Comparison of ENCODE assay signal across 8 cellular contexts in genomic region chr11:61567286-61568061, GRCh38. TPM values are rescaled to one million over a fixed set of nuclear protein-coding genes. Genes with fewer than 3 reads are reported as not detected.
DNase-seq lines count a peak whose midpoint lies in the region; ATAC-seq and TF ChIP-seq lines count a peak whose summit lies in the region.

No MANE protein-coding gene starts in this region.

- H3K27ac ChIP-seq in SK-N-MC (no peak overlapping the region), uterus (no peak overlapping the region)

- ATAC-seq in Right ventricle myocardium inferior, result peak; percentile 83

- intact Hi-C loops in Right ventricle myocardium inferior (cut with DNase I), result no loop called here
- intact Hi-C loops in uterus (cut with DNase I; ENCODE audit: low total_unique reads), result no loop called here

- H3K4me1 ChIP-seq in uterus, result no peaks in the 10 kb centered on the region

- no peak for TF ChIP-seq CTCF in uterus (IDR thresholded peaks at IDR 0.05)

- no peaks in the 10 kb centered on the region for H3K9me3 ChIP-seq in SK-N-MC (ENCODE audit: low read depth, low read length)
- H3K9me3 ChIP-seq in uterus, result no peaks in the 10 kb centered on the region

- H3K9ac ChIP-seq in SK-N-MC (ENCODE audit: insufficient read length), result no peak overlapping the region

- no peak for TF ChIP-seq POLR2A in uterus (IDR thresholded peaks at IDR 0.05)

- H3K36me3 ChIP-seq in SK-N-MC (ENCODE audit: insufficient read depth, low read length) (no peaks in the 10 kb centered on the region), uterus (no peaks in the 10 kb centered on the region)

- H3K27me3 ChIP-seq in uterus, result no peaks in the 10 kb centered on the region

- peak; percentile 50 for DNase-seq in A172 (ENCODE audit: low spot score)
- peak; percentile 63 for DNase-seq in HCEC 1CT
- peak; percentile 57 for DNase-seq in SK-N-MC (ENCODE audit: low read depth, low spot score)
- DNase-seq in activated naive CD4-positive, alpha-beta T cell treated with anti-CD3 and anti-CD28 coated beads, Interleukin-2, amount 50 U/mL, for 16 hours, result peak; percentile 73
- DNase-seq in Right ventricle myocardium inferior (ENCODE audit: missing footprints), result peak; percentile 90
- peak; percentile 18 for DNase-seq in pons (ENCODE audit: low spot score)
- DNase-seq in uterus, result peak; percentile 58 to 81
- DNase-seq in NCI-H345 (lab: John Stamatoyannopoulos, UW), result no peak

- no peak overlapping the region for H3K4me3 ChIP-seq in SK-N-MC
- H3K4me3 ChIP-seq in uterus, result no peak overlapping the region

RNA-seq across cellular contexts. Expression of gene SYT7, which starts 13.4 kb away (rescaled TPM):
- total RNA-seq in A172 (2014; rRNA removed; shearing (Covaris generic)), result 0.12 and 0.26 TPM in 2 replicates
- total RNA-seq in Right ventricle myocardium inferior (28.2 TPM), uterus (1 to 10 TPM; 2.1 to 10.0 (median 5.9) TPM)

RNA-seq across cellular contexts. Expression of gene LRRC10B, which starts 58.9 kb away (rescaled TPM):
- not detected in 2 replicates for total RNA-seq in A172 (2014; rRNA removed; shearing (Covaris generic))
- total RNA-seq in Right ventricle myocardium inferior (0.60 TPM), uterus (10 to 100 TPM in 1 of 4 donors, 1 to 10 TPM in 2, under 1 TPM in 1; 0.59 to 39.7 (median 3.1) TPM)
